In genomic region chrX:56783450-56783831, GRCh38 we compare ENCODE assay signal across 9 cellular contexts. TPM values are rescaled to one million over a fixed set of nuclear protein-coding genes. Genes with fewer than 3 reads are reported as not detected.
A peak's percentile ranks its signal among the peaks of the same experiment; 100 is the strongest.
DNase-seq lines count a peak whose midpoint lies in the region; ATAC-seq and TF ChIP-seq lines count a peak whose summit lies in the region.
"Had no signal": no experiment of that assay in that cellular context is flagged by ENCODE, and none has a peak within 500 bp of the region (broad histone marks: within the 10 kb centered on the region; RNA-seq: fewer than 3 reads in every experiment).

No MANE protein-coding gene starts in this region.

- ATAC-seq in activated CD8-positive, alpha-beta memory T cell treated with anti-CD3 and anti-CD28 coated beads, Interleukin-2, amount 10 ng/mL, durations not matched to agents 7 days and 5 days = no peak
- ATAC-seq in HG02840 (IDR thresholded peaks at IDR 0.05; ENCODE audit: low FRiP score, unreplicated experiment) = no peak
- ATAC-seq in activated CD8-positive, alpha-beta T cell treated with anti-CD3 and anti-CD28 coated beads for 36 hours = no peak

- no peaks in the 10 kb centered on the region for H3K9me3 Mint-ChIP-seq in activated CD8-positive, alpha-beta memory T cell treated with anti-CD3 and anti-CD28 coated beads, Interleukin-2, amount 10 ng/mL, durations not matched to agents 7 days and 5 days (ENCODE audit: low read depth)
- no peaks in the 10 kb centered on the region for H3K9me3 Mint-ChIP-seq in activated T-helper 2 cell treated with anti-CD3 and anti-CD28 coated beads, Interferon-gamma antibody, Interleukin-2, Interleukin-4, amounts not matched to agents 10 μg/mL and 5 μg/mL and 100 μg/mL, durations not matched to agents 14 hours and 24 hours and 36 hours
- H3K9me3 Mint-ChIP-seq in activated CD8-positive, alpha-beta T cell treated with anti-CD3 and anti-CD28 coated beads for 36 hours = no peaks in the 10 kb centered on the region
- H3K9me3 Mint-ChIP-seq: activated B cell treated with CpG ODN at 0.5 μM for 24 hours had no signal

- CTCF ChIA-PET in activated CD8-positive, alpha-beta memory T cell treated with anti-CD3 and anti-CD28 coated beads, Interleukin-2, amount 10 ng/mL, durations not matched to agents 7 days and 5 days (lab: Charles Lee) = no interaction called here
- CTCF ChIA-PET in activated CD8-positive, alpha-beta T cell treated with anti-CD3 and anti-CD28 coated beads for 36 hours (lab: Charles Lee) = no interaction called here

- DNase-seq in activated CD8-positive, alpha-beta memory T cell treated with anti-CD3 and anti-CD28 coated beads for 24 hours = peak; percentile 92
- DNase-seq in activated CD8-positive, alpha-beta memory T cell treated with anti-CD3 and anti-CD28 coated beads, Interleukin-2, amount 10 ng/mL, durations not matched to agents 7 days and 5 days = no peak
- DNase-seq in activated T-cell treated with anti-CD3 and anti-CD28 coated beads, Interleukin-2, amount 50 U/mL, for 48 hours = peak; percentile 84 to 85
- peak in 41 of 49 donors; percentile 4 to 95 (median 62) for DNase-seq in substantia nigra (lab: John Stamatoyannopoulos, UW)
- DNase-seq in activated T-helper 2 cell treated with anti-CD3 and anti-CD28 coated beads, Interferon-gamma antibody, Interleukin-2, Interleukin-4, amounts not matched to agents 10 μg/mL and 5 μg/mL and 100 μg/mL, durations not matched to agents 14 hours and 24 hours and 36 hours (ENCODE audit: low spot score) = no peak
- DNase-seq in activated CD8-positive, alpha-beta T cell treated with anti-CD3 and anti-CD28 coated beads for 36 hours = no peak
- DNase-seq: activated B cell treated with CpG ODN at 0.5 μM for 24 hours had no signal

- H3K27me3 Mint-ChIP-seq in activated CD8-positive, alpha-beta memory T cell treated with anti-CD3 and anti-CD28 coated beads, Interleukin-2, amount 10 ng/mL, durations not matched to agents 7 days and 5 days = no peaks in the 10 kb centered on the region
- no peaks in the 10 kb centered on the region for H3K27me3 Mint-ChIP-seq in activated T-helper 2 cell treated with anti-CD3 and anti-CD28 coated beads, Interferon-gamma antibody, Interleukin-2, Interleukin-4, amounts not matched to agents 10 μg/mL and 5 μg/mL and 100 μg/mL, durations not matched to agents 14 hours and 24 hours and 36 hours (ENCODE audit: low read depth)
- no peaks in the 10 kb centered on the region for H3K27me3 Mint-ChIP-seq in activated CD8-positive, alpha-beta T cell treated with anti-CD3 and anti-CD28 coated beads for 36 hours
- H3K27me3 Mint-ChIP-seq: activated B cell treated with CpG ODN at 0.5 μM for 24 hours had no signal

- intact Hi-C loops in activated T-helper 2 cell treated with anti-CD3 and anti-CD28 coated beads, Interferon-gamma antibody, Interleukin-2, Interleukin-4, amounts not matched to agents 10 μg/mL and 5 μg/mL and 100 μg/mL, durations not matched to agents 14 hours and 24 hours and 36 hours (cut with micrococcal nuclease) = no loop called here
- intact Hi-C loops in activated CD8-positive, alpha-beta T cell treated with anti-CD3 and anti-CD28 coated beads for 36 hours (cut with micrococcal nuclease) = no loop called here

- no peak overlapping the region for H3K27ac Mint-ChIP-seq in activated CD8-positive, alpha-beta memory T cell treated with anti-CD3 and anti-CD28 coated beads, Interleukin-2, amount 10 ng/mL, durations not matched to agents 7 days and 5 days
- H3K27ac Mint-ChIP-seq in activated T-helper 2 cell treated with anti-CD3 and anti-CD28 coated beads, Interferon-gamma antibody, Interleukin-2, Interleukin-4, amounts not matched to agents 10 μg/mL and 5 μg/mL and 100 μg/mL, durations not matched to agents 14 hours and 24 hours and 36 hours = no peak overlapping the region
- no peak overlapping the region for H3K27ac Mint-ChIP-seq in activated CD8-positive, alpha-beta T cell treated with anti-CD3 and anti-CD28 coated beads for 36 hours
- H3K27ac Mint-ChIP-seq: activated B cell treated with CpG ODN at 0.5 μM for 24 hours had no signal

- H3K36me3 Mint-ChIP-seq in activated CD8-positive, alpha-beta memory T cell treated with anti-CD3 and anti-CD28 coated beads, Interleukin-2, amount 10 ng/mL, durations not matched to agents 7 days and 5 days = peaks cover 8% of the 10 kb centered on the region
- H3K36me3 Mint-ChIP-seq in activated T-helper 2 cell treated with anti-CD3 and anti-CD28 coated beads, Interferon-gamma antibody, Interleukin-2, Interleukin-4, amounts not matched to agents 10 μg/mL and 5 μg/mL and 100 μg/mL, durations not matched to agents 14 hours and 24 hours and 36 hours (ENCODE audit: low read depth) = peaks cover 8% of the 10 kb centered on the region
- H3K36me3 Mint-ChIP-seq in activated CD8-positive, alpha-beta T cell treated with anti-CD3 and anti-CD28 coated beads for 36 hours (ENCODE audit: low read depth) = peaks cover 2% of the 10 kb centered on the region

- H3K27me3 ChIP-seq in layer of hippocampus (ENCODE audit: control insufficient read depth, insufficient read depth, low read length) = no peaks in the 10 kb centered on the region

- H3K4me3 Mint-ChIP-seq in activated CD8-positive, alpha-beta memory T cell treated with anti-CD3 and anti-CD28 coated beads, Interleukin-2, amount 10 ng/mL, durations not matched to agents 7 days and 5 days = no peak overlapping the region
- no peak overlapping the region for H3K4me3 Mint-ChIP-seq in activated T-helper 2 cell treated with anti-CD3 and anti-CD28 coated beads, Interferon-gamma antibody, Interleukin-2, Interleukin-4, amounts not matched to agents 10 μg/mL and 5 μg/mL and 100 μg/mL, durations not matched to agents 14 hours and 24 hours and 36 hours (ENCODE audit: low read depth)
- no peak overlapping the region for H3K4me3 Mint-ChIP-seq in activated CD8-positive, alpha-beta T cell treated with anti-CD3 and anti-CD28 coated beads for 36 hours
- H3K4me3 Mint-ChIP-seq: activated B cell treated with CpG ODN at 0.5 μM for 24 hours had no signal

- H3K27ac ChIP-seq in layer of hippocampus (ENCODE audit: low read depth, low read length) = peak overlapping the region; percentile 95
- peak overlapping the region; percentile 63 for H3K27ac ChIP-seq in substantia nigra (ENCODE audit: low read depth, low read length, poor library complexity, severe bottlenecking)

- TF ChIP-seq CTCF in activated CD8-positive, alpha-beta T cell treated with anti-CD3 and anti-CD28 coated beads for 36 hours (IDR thresholded peaks at IDR 0.05) = no peak

- H3K4me1 Mint-ChIP-seq in activated CD8-positive, alpha-beta memory T cell treated with anti-CD3 and anti-CD28 coated beads, Interleukin-2, amount 10 ng/mL, durations not matched to agents 7 days and 5 days = peaks cover 13% of the 10 kb centered on the region
- peaks cover 27% of the 10 kb centered on the region for H3K4me1 Mint-ChIP-seq in activated T-helper 2 cell treated with anti-CD3 and anti-CD28 coated beads, Interferon-gamma antibody, Interleukin-2, Interleukin-4, amounts not matched to agents 10 μg/mL and 5 μg/mL and 100 μg/mL, durations not matched to agents 14 hours and 24 hours and 36 hours (ENCODE audit: low read depth)
- peaks cover 27% of the 10 kb centered on the region for H3K4me1 Mint-ChIP-seq in activated CD8-positive, alpha-beta T cell treated with anti-CD3 and anti-CD28 coated beads for 36 hours (ENCODE audit: low read depth)

- POLR2A ChIA-PET in activated CD8-positive, alpha-beta T cell treated with anti-CD3 and anti-CD28 coated beads for 36 hours (lab: Charles Lee) = no interaction called here

RNA-seq across cellular contexts. Expression of gene NBDY, which starts 54.4 kb away (rescaled TPM):
- total RNA-seq in activated CD8-positive, alpha-beta memory T cell treated with anti-CD3 and anti-CD28 coated beads, Interleukin-2, amount 10 ng/mL, durations not matched to agents 7 days and 5 days = 10 to 100 TPM; 30.4 to 40.1 TPM
- total RNA-seq in activated T-helper 2 cell treated with anti-CD3 and anti-CD28 coated beads, Interferon-gamma antibody, Interleukin-2, Interleukin-4, amounts not matched to agents 10 μg/mL and 5 μg/mL and 100 μg/mL, durations not matched to agents 14 hours and 24 hours and 36 hours = 33.9 and 36.5 TPM in 2 replicates
- 10 to 100 TPM; 31.6 to 36.8 TPM for total RNA-seq in activated CD8-positive, alpha-beta T cell treated with anti-CD3 and anti-CD28 coated beads for 36 hours

Comparison
In these comparisons a context has a peak if more than half of its experiments do, and no peak if none do; other contexts are left out.
1. DNase-seq: peak in activated CD8-positive, alpha-beta memory T cell treated with anti-CD3 and anti-CD28 coated beads for 24 hours (single experiment), activated T-cell treated with anti-CD3 and anti-CD28 coated beads, Interleukin-2, amount 50 U/mL, for 48 hours (2 of 2) and substantia nigra (41 of 49); none in activated CD8-positive, alpha-beta memory T cell treated with anti-CD3 and anti-CD28 coated beads, Interleukin-2, amount 10 ng/mL, durations not matched to agents 7 days and 5 days (single experiment), activated T-helper 2 cell treated with anti-CD3 and anti-CD28 coated beads, Interferon-gamma antibody, Interleukin-2, Interleukin-4, amounts not matched to agents 10 μg/mL and 5 μg/mL and 100 μg/mL, durations not matched to agents 14 hours and 24 hours and 36 hours (single experiment) and activated CD8-positive, alpha-beta T cell treated with anti-CD3 and anti-CD28 coated beads for 36 hours (single experiment).